18 cellular contexts compared by ENCODE assay signal in genomic region chr6:92684386-92684785, GRCh38.
"Had no signal": no experiment of that assay in that cellular context is flagged by ENCODE, and none has a peak within 500 bp of the region (broad histone marks: within the 10 kb centered on the region; RNA-seq: fewer than 3 reads in every experiment).

No MANE protein-coding gene starts in this region.

- DNase-seq: activated CD4-positive, alpha-beta T cell treated with anti-CD3 and anti-CD28 coated beads for 36 hours; activated CD4-positive, alpha-beta T cell treated with anti-CD3 and anti-CD28 coated beads, Interleukin-2, amount 50 U/mL, for 48 hours; activated gamma-delta T cell; adrenal gland; caudate nucleus; dorsolateral prefrontal cortex; foreskin melanocyte; glutamatergic neuron; hippocampal formation; left cardiac atrium; mesendoderm; right lobe of liver; small intestine; stimulated activated CD4-positive, alpha-beta T cell treated with anti-CD3 and anti-CD28 coated beads, Interleukin-4, amount 100 ng/mL, for 1 hour; stimulated activated naive CD8-positive, alpha-beta T cell treated with anti-CD3 and anti-CD28 coated beads, Interleukin-15, amount 100 ng/mL, for 72 hours had no signal

- H3K4me3 ChIP-seq: adrenal gland, dorsolateral prefrontal cortex, right lobe of liver, suprapubic skin had no signal

- H3K36me3 ChIP-seq: adrenal gland, right lobe of liver, suprapubic skin had no signal

- H3K27me3 ChIP-seq: adrenal gland, dorsolateral prefrontal cortex, right lobe of liver, suprapubic skin had no signal

- H3K9me3 ChIP-seq: adrenal gland, right lobe of liver, suprapubic skin had no signal

- H3K9ac ChIP-seq: parathyroid adenoma had no signal

- H3K4me1 ChIP-seq: adrenal gland, parathyroid adenoma, right lobe of liver, suprapubic skin had no signal

- H3K79me2 ChIP-seq: parathyroid adenoma had no signal

- H3K27ac ChIP-seq: adrenal gland, dorsolateral prefrontal cortex, epithelial cell of prostate, parathyroid adenoma, right lobe of liver, suprapubic skin had no signal

- H2AFZ ChIP-seq: parathyroid adenoma had no signal
